ENCODE assay signal across 28 cellular contexts in the genomic region with DNA sequence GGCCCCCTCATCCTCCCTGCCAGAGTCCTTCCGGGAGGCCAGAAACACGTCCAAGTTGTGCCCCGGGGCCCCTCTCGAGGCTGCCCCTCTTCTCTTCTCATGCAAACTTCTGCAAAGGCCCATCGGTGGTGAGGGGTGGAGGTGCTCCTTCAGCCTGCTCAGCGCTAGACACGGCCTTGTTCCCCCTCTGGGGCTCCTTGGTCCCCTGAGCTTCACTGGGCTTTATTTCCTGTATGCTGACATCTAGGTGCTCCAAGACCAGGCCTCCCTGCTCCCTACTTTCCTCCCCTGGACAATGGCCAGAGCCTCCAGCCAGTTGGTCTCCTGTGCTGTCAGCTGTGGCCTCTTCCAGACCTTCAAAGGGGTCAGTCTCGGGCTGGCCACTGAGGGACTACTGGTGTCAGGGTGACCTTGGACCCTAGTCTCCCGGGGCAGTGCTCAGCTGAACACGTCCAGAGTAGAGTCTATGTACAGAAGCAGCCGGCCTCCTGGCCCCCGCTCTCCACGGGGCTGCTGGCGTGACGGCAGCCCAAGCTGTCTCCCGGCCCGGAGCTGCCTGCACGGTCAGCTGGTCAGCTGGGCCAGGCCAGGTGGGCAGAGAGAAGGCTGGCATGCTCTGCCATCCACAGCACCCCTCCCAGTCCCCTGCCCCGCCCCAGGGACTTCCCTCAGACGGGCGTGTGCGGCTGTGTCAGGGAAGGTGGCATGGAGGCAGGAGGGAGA. TPM values are rescaled to one million over a fixed set of nuclear protein-coding genes. Genes with fewer than 3 reads are reported as not detected.
A peak's percentile ranks its signal among the peaks of the same experiment; 100 is the strongest.
DNase-seq lines count a peak whose midpoint lies in the region; ATAC-seq lines count a peak whose summit lies in the region.
"Had no signal": no experiment of that assay in that cellular context is flagged by ENCODE, and none has a peak within 500 bp of the region (broad histone marks: within the 10 kb centered on the region; RNA-seq: fewer than 3 reads in every experiment).

No MANE protein-coding gene starts in this region.

- H3K4me1 Mint-ChIP-seq in activated naive CD8-positive, alpha-beta T cell treated with anti-CD3 and anti-CD28 coated beads, Interleukin-2, amount 10 ng/mL, durations not matched to agents 7 days and 5 days, result no peaks in the 10 kb centered on the region
- no peaks in the 10 kb centered on the region for H3K4me1 Mint-ChIP-seq in activated naive CD8-positive, alpha-beta T cell treated with anti-CD3 and anti-CD28 coated beads for 36 hours
- H3K4me1 Mint-ChIP-seq: activated CD4-positive, alpha-beta T cell treated with anti-CD3 and anti-CD28 coated beads for 36 hours; activated naive CD4-positive, alpha-beta T cell treated with anti-CD3 and anti-CD28 coated beads, Interleukin-2, amount 50 U/mL, for 24 hours had no signal

- DNase-seq in activated naive CD8-positive, alpha-beta T cell treated with anti-CD3 and anti-CD28 coated beads, Interleukin-2, amount 10 ng/mL, durations not matched to agents 7 days and 5 days, result no peak
- no peak for DNase-seq in activated naive CD8-positive, alpha-beta T cell treated with anti-CD3 and anti-CD28 coated beads for 36 hours
- DNase-seq in NT2/D1 (ENCODE audit: low read depth, low spot score), result no peak
- peak; percentile 65 for DNase-seq in left lobe of liver (ENCODE audit: low spot score)
- peak; percentile 48 for DNase-seq in retina
- DNase-seq in 8988T, result no peak
- no peak for DNase-seq in stimulated activated CD4-positive, alpha-beta T cell treated with anti-CD3 and anti-CD28 coated beads, Interleukin-15, amount 100 ng/mL, for 24 hours
- DNase-seq: activated CD4-positive, alpha-beta T cell treated with anti-CD3 and anti-CD28 coated beads for 36 hours; aorta; islet precursor cell; KG1; NCI-H1694; NCI-H2171; Peyer's patch; stimulated activated CD4-positive, alpha-beta T cell treated with anti-CD3 and anti-CD28 coated beads, Interleukin-12 subunit alpha, Interleukin-12 subunit beta, amount 100 ng/mL, for 4 hours; stimulated activated CD4-positive, alpha-beta T cell treated with anti-CD3 and anti-CD28 coated beads, Interleukin-4, amount 100 ng/mL, for 4 hours; stimulated activated naive CD4-positive, alpha-beta T cell had no signal

- H3K9me3 Mint-ChIP-seq in activated naive CD8-positive, alpha-beta T cell treated with anti-CD3 and anti-CD28 coated beads, Interleukin-2, amount 10 ng/mL, durations not matched to agents 7 days and 5 days, result no peaks in the 10 kb centered on the region
- H3K9me3 Mint-ChIP-seq in activated naive CD8-positive, alpha-beta T cell treated with anti-CD3 and anti-CD28 coated beads for 36 hours, result no peaks in the 10 kb centered on the region
- H3K9me3 Mint-ChIP-seq: activated naive CD4-positive, alpha-beta T cell treated with anti-CD3 and anti-CD28 coated beads, Interleukin-2, amount 50 U/mL, for 24 hours; T-helper 1 cell treated with Interleukin-12 subunit alpha and Interleukin-12 subunit beta and Interleukin-4 antibody, amounts not matched to agents 30 μg/mL and 1 μg/mL, for 36 hours had no signal

- H3K4me3 ChIP-seq in NT2/D1 (ENCODE audit: insufficient read length, low read depth), result no peak overlapping the region
- H3K4me3 ChIP-seq: cardiac muscle cell, Peyer's patch, SJSA1, vagina had no signal

- peak; percentile 16 for ATAC-seq in activated naive CD8-positive, alpha-beta T cell treated with anti-CD3 and anti-CD28 coated beads, Interleukin-2, amount 10 ng/mL, durations not matched to agents 7 days and 5 days (ENCODE audit: low read depth)
- ATAC-seq in left lobe of liver (peak; percentile 63), HG02588 (IDR thresholded peaks at IDR 0.05; ENCODE audit: unreplicated experiment) (no peak)
- ATAC-seq: activated CD4-positive, alpha-beta T cell treated with anti-CD3 and anti-CD28 coated beads for 36 hours had no signal

- peaks cover 9% of the 10 kb centered on the region for H3K27me3 Mint-ChIP-seq in activated naive CD8-positive, alpha-beta T cell treated with anti-CD3 and anti-CD28 coated beads, Interleukin-2, amount 10 ng/mL, durations not matched to agents 7 days and 5 days
- peaks cover 14% of the 10 kb centered on the region for H3K27me3 Mint-ChIP-seq in activated naive CD8-positive, alpha-beta T cell treated with anti-CD3 and anti-CD28 coated beads for 36 hours

- H3K9ac ChIP-seq in NT2/D1 (ENCODE audit: insufficient read length, low read depth), result peak overlapping the region; percentile 32

- H3K27ac Mint-ChIP-seq in activated naive CD8-positive, alpha-beta T cell treated with anti-CD3 and anti-CD28 coated beads, Interleukin-2, amount 10 ng/mL, durations not matched to agents 7 days and 5 days, result no peak overlapping the region
- H3K27ac Mint-ChIP-seq in activated naive CD8-positive, alpha-beta T cell treated with anti-CD3 and anti-CD28 coated beads for 36 hours, result no peak overlapping the region
- H3K27ac Mint-ChIP-seq: activated CD4-positive, alpha-beta T cell treated with anti-CD3 and anti-CD28 coated beads for 36 hours; activated naive CD4-positive, alpha-beta T cell treated with anti-CD3 and anti-CD28 coated beads, Interleukin-2, amount 50 U/mL, for 24 hours; T-helper 1 cell treated with Interleukin-12 subunit alpha and Interleukin-12 subunit beta and Interleukin-4 antibody, amounts not matched to agents 30 μg/mL and 1 μg/mL, for 36 hours had no signal

- no peak overlapping the region for H3K4me3 Mint-ChIP-seq in activated naive CD8-positive, alpha-beta T cell treated with anti-CD3 and anti-CD28 coated beads, Interleukin-2, amount 10 ng/mL, durations not matched to agents 7 days and 5 days
- no peak overlapping the region for H3K4me3 Mint-ChIP-seq in activated naive CD8-positive, alpha-beta T cell treated with anti-CD3 and anti-CD28 coated beads for 36 hours
- H3K4me3 Mint-ChIP-seq: activated CD4-positive, alpha-beta T cell treated with anti-CD3 and anti-CD28 coated beads for 36 hours; T-helper 1 cell treated with Interleukin-12 subunit alpha and Interleukin-12 subunit beta and Interleukin-4 antibody, amounts not matched to agents 30 μg/mL and 1 μg/mL, for 36 hours had no signal

- H3K27me3 ChIP-seq in NT2/D1 (ENCODE audit: insufficient read depth, insufficient read length), result peaks cover 42% of the 10 kb centered on the region
- H3K27me3 ChIP-seq: vagina had no signal

- no peaks in the 10 kb centered on the region for H3K36me3 Mint-ChIP-seq in activated naive CD8-positive, alpha-beta T cell treated with anti-CD3 and anti-CD28 coated beads, Interleukin-2, amount 10 ng/mL, durations not matched to agents 7 days and 5 days
- H3K36me3 Mint-ChIP-seq in activated naive CD8-positive, alpha-beta T cell treated with anti-CD3 and anti-CD28 coated beads for 36 hours, result no peaks in the 10 kb centered on the region
- H3K36me3 Mint-ChIP-seq: activated naive CD4-positive, alpha-beta T cell treated with anti-CD3 and anti-CD28 coated beads, Interleukin-2, amount 50 U/mL, for 24 hours had no signal

- H3K4me1 ChIP-seq in NT2/D1 (ENCODE audit: insufficient read depth, insufficient read length), result peaks cover 15% of the 10 kb centered on the region
- H3K4me1 ChIP-seq: SJSA1 had no signal

- H3K9me3 ChIP-seq in NT2/D1 (ENCODE audit: insufficient read depth, low read length), result no peaks in the 10 kb centered on the region
- H3K9me3 ChIP-seq: Peyer's patch, SJSA1, vagina had no signal

- POLR2A ChIA-PET in activated naive CD8-positive, alpha-beta T cell treated with anti-CD3 and anti-CD28 coated beads, Interleukin-2, amount 10 ng/mL, durations not matched to agents 7 days and 5 days (lab: Charles Lee), result no interaction called here

- peaks cover 18% of the 10 kb centered on the region for H3K36me3 ChIP-seq in NT2/D1 (ENCODE audit: insufficient read depth, insufficient read length, low read length)
- H3K36me3 ChIP-seq: cardiac muscle cell had no signal

RNA-seq across cellular contexts. Expression of gene PRR35, which starts 1.7 kb away (rescaled TPM):
- not detected for total RNA-seq in activated naive CD8-positive, alpha-beta T cell treated with anti-CD3 and anti-CD28 coated beads, Interleukin-2, amount 10 ng/mL, durations not matched to agents 7 days and 5 days
- total RNA-seq in activated naive CD8-positive, alpha-beta T cell treated with anti-CD3 and anti-CD28 coated beads for 36 hours, result not detected
- not detected for total RNA-seq in left lobe of liver
- total RNA-seq: A673; activated CD4-positive, alpha-beta T cell treated with anti-CD3 and anti-CD28 coated beads for 36 hours; aorta; dermis microvascular lymphatic vessel endothelial cell; glomerular endothelial cell; osteocyte; Peyer's patch; SJSA1; temporal lobe; vagina had no signal

RNA-seq across cellular contexts. Expression of gene NHLRC4, which starts 8.3 kb away (rescaled TPM):
- 1 to 10 TPM; 3.0 to 3.6 TPM for total RNA-seq in activated naive CD8-positive, alpha-beta T cell treated with anti-CD3 and anti-CD28 coated beads, Interleukin-2, amount 10 ng/mL, durations not matched to agents 7 days and 5 days
- total RNA-seq in activated naive CD8-positive, alpha-beta T cell treated with anti-CD3 and anti-CD28 coated beads for 36 hours, result under 1 TPM; 0.54 to 0.76 TPM
- total RNA-seq in left lobe of liver, result 0.28 TPM

RNA-seq across cellular contexts. Expression of gene PIGQ, which starts 11.3 kb away (rescaled TPM):
- 10 to 100 TPM; 46.3 to 54.3 TPM for total RNA-seq in activated naive CD8-positive, alpha-beta T cell treated with anti-CD3 and anti-CD28 coated beads, Interleukin-2, amount 10 ng/mL, durations not matched to agents 7 days and 5 days
- 10 to 100 TPM; 28.8 to 29.1 TPM for total RNA-seq in activated naive CD8-positive, alpha-beta T cell treated with anti-CD3 and anti-CD28 coated beads for 36 hours
- total RNA-seq in left lobe of liver, result 42.1 TPM

RNA-seq across cellular contexts. Expression of gene CAPN15, which starts 30.9 kb away (rescaled TPM):
- 10 to 100 TPM; 83.5 to 87.4 TPM for total RNA-seq in activated naive CD8-positive, alpha-beta T cell treated with anti-CD3 and anti-CD28 coated beads, Interleukin-2, amount 10 ng/mL, durations not matched to agents 7 days and 5 days
- total RNA-seq in activated naive CD8-positive, alpha-beta T cell treated with anti-CD3 and anti-CD28 coated beads for 36 hours, result 10 to 100 TPM; 86.4 to 91.3 TPM
- 31.6 TPM for total RNA-seq in left lobe of liver

RNA-seq across cellular contexts. Expression of gene RAB40C, which starts 31.4 kb away (rescaled TPM):
- total RNA-seq in activated naive CD8-positive, alpha-beta T cell treated with anti-CD3 and anti-CD28 coated beads, Interleukin-2, amount 10 ng/mL, durations not matched to agents 7 days and 5 days, result 10 to 100 TPM; 15.1 to 18.2 TPM
- 1 to 10 TPM; 7.2 to 7.6 TPM for total RNA-seq in activated naive CD8-positive, alpha-beta T cell treated with anti-CD3 and anti-CD28 coated beads for 36 hours
- total RNA-seq in left lobe of liver, result 15.5 TPM

Comparison
In these comparisons a context has a peak if more than half of its experiments do, and no peak if none do; other contexts are left out.
1. DNase-seq: peak in left lobe of liver (single experiment) and retina (single experiment); none in activated naive CD8-positive, alpha-beta T cell treated with anti-CD3 and anti-CD28 coated beads, Interleukin-2, amount 10 ng/mL, durations not matched to agents 7 days and 5 days (single experiment), activated naive CD8-positive, alpha-beta T cell treated with anti-CD3 and anti-CD28 coated beads for 36 hours (single experiment), NT2/D1 (single experiment), 8988T (single experiment) and stimulated activated CD4-positive, alpha-beta T cell treated with anti-CD3 and anti-CD28 coated beads, Interleukin-15, amount 100 ng/mL, for 24 hours (single experiment).